1 cellular context compared by ENCODE assay signal in the genomic region with DNA sequence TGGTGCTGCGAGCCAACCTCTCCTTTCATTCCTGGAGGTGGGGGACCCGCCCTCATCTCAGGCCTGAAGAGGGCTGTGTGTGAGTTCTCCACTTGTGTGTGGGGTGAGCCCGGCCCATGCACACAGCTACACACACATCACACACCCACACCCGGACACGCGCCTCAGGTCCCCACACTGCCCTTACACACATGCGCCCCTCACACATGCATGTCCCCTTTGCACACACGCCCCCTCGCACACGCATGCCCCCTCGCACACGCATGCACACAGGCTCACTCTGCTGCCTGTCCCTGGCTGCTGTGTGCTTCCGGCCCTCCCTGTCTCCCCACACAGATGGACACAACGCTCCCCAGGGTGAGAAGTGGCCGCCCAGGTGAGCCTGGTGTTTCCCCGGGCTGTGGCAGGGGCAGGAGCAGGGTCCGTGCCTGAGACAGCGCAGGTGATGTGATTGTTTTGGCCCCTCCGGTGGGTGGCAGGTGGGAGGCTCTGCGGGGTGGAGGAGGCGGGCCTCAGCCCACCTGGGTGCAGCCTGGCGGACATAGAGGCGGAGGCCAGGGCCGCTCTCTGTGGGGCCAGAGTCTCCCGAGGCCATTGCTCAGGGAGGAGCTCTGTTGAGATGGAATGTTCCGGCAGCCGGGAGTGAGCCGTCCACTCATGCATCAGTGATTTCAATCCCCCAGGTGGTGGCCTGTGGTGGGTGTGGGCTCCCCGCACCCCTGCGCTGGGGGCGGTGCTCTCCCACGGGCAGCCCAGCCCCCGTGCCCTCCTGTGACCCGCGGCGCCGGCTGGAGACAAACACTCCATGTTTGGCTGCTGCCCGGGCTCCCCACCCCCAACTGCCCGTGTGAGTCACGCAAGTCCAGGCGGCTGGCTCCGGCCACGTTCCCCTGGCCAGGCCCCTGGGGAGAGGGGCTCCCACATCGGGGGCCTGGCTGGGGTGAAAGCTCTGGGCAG.
TF ChIP-seq lines count a peak whose summit lies in the region.

No MANE protein-coding gene starts in this region.

TF ChIP-seq in HEK293, 187 proteins besides CTCF, POLR2A, EP300 and RAD21 (continued from another document):
- TF ChIP-seq ZFHX2 (tag by site-specific recombination; conservative IDR thresholded peaks at IDR 0.05) (peak; percentile 80), ZNF112 (tag by site-specific recombination; IDR thresholded peaks at IDR 0.05) (no peak), ZIC2 (tag by site-specific recombination; IDR thresholded peaks at IDR 0.05) (peak; percentile 59; the same call in 1 of the 2 replicates)
TF ChIP-seq in HEK293: peak in this region for 6.
